ENCODE assay signal across 1 cellular context in genomic region chr19:7142771-7143170, GRCh38.
TF ChIP-seq lines count a peak whose summit lies in the region.

No MANE protein-coding gene starts in this region.

TF ChIP-seq in GM12878, 131 proteins besides CTCF, POLR2A, EP300 and RAD21 (continued from another document):
- no peak for TF ChIP-seq REST (IDR thresholded peaks at IDR 0.05; ENCODE audit: low read depth, low read length)
- no peak for TF ChIP-seq NKRF (conservative IDR thresholded peaks at IDR 0.05)
- TF ChIP-seq ZBTB11 (CRISPR knock-in tag; IDR thresholded peaks at IDR 0.05) = no peak
- no peak for TF ChIP-seq JUND (IDR thresholded peaks at IDR 0.05; ENCODE audit: low read depth, low read length)
- no peak for TF ChIP-seq KAT2A (conservative IDR thresholded peaks at IDR 0.05; ENCODE audit: control insufficient read depth, low read depth, low read length)
- TF ChIP-seq SKIL (IDR thresholded peaks at IDR 0.05; ENCODE audit: low read depth, poor library complexity, severe bottlenecking) = no peak
- TF ChIP-seq EED (IDR thresholded peaks at IDR 0.05; ENCODE audit: low read depth) = no peak
- TF ChIP-seq RFX5 (IDR thresholded peaks at IDR 0.05; ENCODE audit: low read depth, low read length) = no peak
- TF ChIP-seq ZBED1 (IDR thresholded peaks at IDR 0.05; ENCODE audit: borderline replicate concordance) = no peak
- no peak for TF ChIP-seq SMAD5 (IDR thresholded peaks at IDR 0.05; ENCODE audit: low read depth)
- TF ChIP-seq POLR2AphosphoS5 (IDR thresholded peaks at IDR 0.05; ENCODE audit: low read length) = no peak; the same call in 1 of the 2 replicates
- no peak for TF ChIP-seq ZNF217 (IDR thresholded peaks at IDR 0.05)
